In genomic region chr10:43396928-43397624, GRCh38 we compare ENCODE assay signal across 8 cellular contexts. TPM values are rescaled to one million over a fixed set of nuclear protein-coding genes. Genes with fewer than 3 reads are reported as not detected.
DNase-seq lines count a peak whose midpoint lies in the region; ATAC-seq and TF ChIP-seq lines count a peak whose summit lies in the region.

No MANE protein-coding gene starts in this region.

- WGBS in right lobe of liver (ENCODE audit: insufficient coverage, low coverage, low lambda C conversion rate, missing lambda C conversion rate) = 0% methylated on average over 26 of the region's 70 CpGs

- TF ChIP-seq CTCF in dorsolateral prefrontal cortex (IDR thresholded peaks at IDR 0.05 in 54 of 56, conservative IDR thresholded peaks at IDR 0.05 in 2 of 56; ENCODE audit: low read depth in 1 of 56, partially characterized antibody in 56 of 56) (peak in 16 of 56 donors; percentile 7 to 38 (median 15)), right lobe of liver (IDR thresholded peaks at IDR 0.05) (no peak)

- ATAC-seq in HG03135 (IDR thresholded peaks at IDR 0.05; ENCODE audit: unreplicated experiment) (peak; percentile 83), right lobe of liver (peak; percentile 81 to 89 (median 84))

- peak overlapping the region; percentile 81 to 99 (median 97) for H3K27ac ChIP-seq in dorsolateral prefrontal cortex
- peak overlapping the region; percentile 97 to 98 (median 97) for H3K27ac ChIP-seq in right lobe of liver

- TF ChIP-seq POLR2A in GM18951 (IDR thresholded peaks at IDR 0.05; ENCODE audit: extremely low read depth, insufficient read depth, insufficient read length) = peak; percentile 73
- peak; percentile 92 for TF ChIP-seq POLR2A in right lobe of liver (IDR thresholded peaks at IDR 0.05)

- peaks cover 0 to 27% (median 16%) of the 10 kb centered on the region in 4 donors for H3K36me3 ChIP-seq in right lobe of liver

- in situ Hi-C loops in GM18951 (cut with MboI; ENCODE audit: low sequenced_read_pairs, unreplicated experiment) = no loop called here

- H3K4me3 ChIP-seq in dorsolateral prefrontal cortex (peak overlapping the region; percentile 55 to 91 (median 80)), right lobe of liver (peak overlapping the region; percentile 41 to 90 (median 86))

- no peaks in the 10 kb centered on the region for H3K9me3 ChIP-seq in right lobe of liver

- peaks cover 0 to 71% (median 25%) of the 10 kb centered on the region in 4 donors for H3K4me1 ChIP-seq in right lobe of liver

- intact Hi-C loops in dorsolateral prefrontal cortex (cut with DNase I) = loop anchor here (1.0 to 5.0 kb wide), 4 partner anchors 10 to 175 kb away; partner anchors contain the start of genes ZNF487 (in 2 of the 2) and ZNF239 (in 1 of the 2)
- intact Hi-C loops in right lobe of liver (cut with DNase I) = no loop called here

- H3K27me3 ChIP-seq in dorsolateral prefrontal cortex = no peaks in the 10 kb centered on the region
- no peaks in the 10 kb centered on the region for H3K27me3 ChIP-seq in right lobe of liver

- DNase-seq in AG08396 (ENCODE audit: low spot score) (peak; percentile 84), NCI-H510A (lab: John Stamatoyannopoulos, UW) (peak; percentile 68), dorsolateral prefrontal cortex (peak; percentile 75 to 90 (median 85)), right lobe of liver (peak; percentile 96 to 98 (median 97))
- peak; percentile 63 for DNase-seq in activated CD4-positive, alpha-beta T cell treated with anti-CD3 and anti-CD28 coated beads, Interleukin-2, amount 50 U/mL, for 1 hour
- DNase-seq in stimulated activated CD4-positive, alpha-beta T cell treated with anti-CD3 and anti-CD28 coated beads, Interleukin-4, amount 100 ng/mL, for 48 hours (ENCODE audit: low read depth in 2 of 2) = peak; percentile 72 to 85

RNA-seq across cellular contexts. Expression of gene HNRNPF, which starts 11.9 kb away (rescaled TPM):
- total RNA-seq in dorsolateral prefrontal cortex (100 to 1,000 TPM in 2 of 120 experiments, 10 to 100 TPM in 118; 39.3 to 109 (median 59.0) TPM), right lobe of liver (100 to 1,000 TPM; 106 to 160 (median 121) TPM)

RNA-seq across cellular contexts. Expression of gene FXYD4, which starts 25.6 kb away (rescaled TPM):
- 10 to 100 TPM in 1 of 120 experiments, 1 to 10 TPM in 56, under 1 TPM in 3, not detected in 60; 0.84 to 12.4 (median 2.4) TPM for total RNA-seq in dorsolateral prefrontal cortex
- total RNA-seq in right lobe of liver = not detected

RNA-seq across cellular contexts. Expression of gene ZNF487, which starts 39.8 kb away (rescaled TPM):
- total RNA-seq in dorsolateral prefrontal cortex (10 to 100 TPM; 12.0 to 31.9 (median 20.8) TPM), right lobe of liver (1 to 10 TPM; 1.4 to 3.0 (median 1.8) TPM)

Comparison
In these comparisons a context has a peak if more than half of its experiments do, and no peak if none do; other contexts are left out.
1. Peak in every context shown above with its lines: DNase-seq, ATAC-seq, H3K4me3 ChIP-seq and H3K27ac ChIP-seq.
2. intact Hi-C loops: an anchor here in dorsolateral prefrontal cortex (1.0 to 5.0 kb wide); none called in right lobe of liver.